In genomic region chr6:16761469-16762264, GRCh38 we compare ENCODE assay signal across 8 cellular contexts. TPM values are rescaled to one million over a fixed set of nuclear protein-coding genes. Genes with fewer than 3 reads are reported as not detected.
DNase-seq lines count a peak whose midpoint lies in the region; ATAC-seq and TF ChIP-seq lines count a peak whose summit lies in the region.

No MANE protein-coding gene starts in this region.

- H3K27ac Mint-ChIP-seq in CD8-positive, alpha-beta T cell: peak overlapping the region; percentile 99
- peak overlapping the region; percentile 99 for H3K27ac Mint-ChIP-seq in activated T-helper 2 cell treated with anti-CD3 and anti-CD28 coated beads, Interferon-gamma antibody, Interleukin-2, Interleukin-4, amounts not matched to agents 10 μg/mL and 5 μg/mL and 100 μg/mL, durations not matched to agents 14 hours and 24 hours and 36 hours
- no peak overlapping the region for H3K27ac Mint-ChIP-seq in nephron progenitor cell
- H3K27ac Mint-ChIP-seq in stimulated activated naive CD8-positive, alpha-beta T cell treated with anti-CD3 and anti-CD28 coated beads, Interleukin-15, Interleukin-2, amounts not matched to agents 100 ng/mL and 50 ng/mL, for 24 hours: peak overlapping the region; percentile 96

- peaks cover 17% of the 10 kb centered on the region for H3K36me3 Mint-ChIP-seq in CD8-positive, alpha-beta T cell
- H3K36me3 Mint-ChIP-seq in activated T-helper 2 cell treated with anti-CD3 and anti-CD28 coated beads, Interferon-gamma antibody, Interleukin-2, Interleukin-4, amounts not matched to agents 10 μg/mL and 5 μg/mL and 100 μg/mL, durations not matched to agents 14 hours and 24 hours and 36 hours (ENCODE audit: low read depth): peaks cover 21% of the 10 kb centered on the region
- H3K36me3 Mint-ChIP-seq in nephron progenitor cell (ENCODE audit: low read depth): no peaks in the 10 kb centered on the region
- H3K36me3 Mint-ChIP-seq in stimulated activated naive CD8-positive, alpha-beta T cell treated with anti-CD3 and anti-CD28 coated beads, Interleukin-15, Interleukin-2, amounts not matched to agents 100 ng/mL and 50 ng/mL, for 24 hours (ENCODE audit: low read depth): peaks cover 7% of the 10 kb centered on the region

- DNase-seq in CD8-positive, alpha-beta T cell: peak; percentile 72 to 91 (median 82)
- DNase-seq in Panc1 (ENCODE audit: low read depth, low spot score) (no peak), fibroblast of pulmonary artery (ENCODE audit: low read depth) (peak; percentile 92), nephron progenitor cell (peak; percentile 82)
- DNase-seq in activated T-helper 2 cell treated with anti-CD3 and anti-CD28 coated beads, Interferon-gamma antibody, Interleukin-2, Interleukin-4, amounts not matched to agents 10 μg/mL and 5 μg/mL and 100 μg/mL, durations not matched to agents 14 hours and 24 hours and 36 hours (ENCODE audit: low spot score): peak; percentile 83

- H3K4me1 Mint-ChIP-seq in CD8-positive, alpha-beta T cell (ENCODE audit: low read depth): peaks cover 61% of the 10 kb centered on the region
- H3K4me1 Mint-ChIP-seq in activated T-helper 2 cell treated with anti-CD3 and anti-CD28 coated beads, Interferon-gamma antibody, Interleukin-2, Interleukin-4, amounts not matched to agents 10 μg/mL and 5 μg/mL and 100 μg/mL, durations not matched to agents 14 hours and 24 hours and 36 hours (ENCODE audit: low read depth): peaks cover 62% of the 10 kb centered on the region
- H3K4me1 Mint-ChIP-seq in nephron progenitor cell: peaks cover 41% of the 10 kb centered on the region
- H3K4me1 Mint-ChIP-seq in stimulated activated naive CD8-positive, alpha-beta T cell treated with anti-CD3 and anti-CD28 coated beads, Interleukin-15, Interleukin-2, amounts not matched to agents 100 ng/mL and 50 ng/mL, for 24 hours (ENCODE audit: low read depth): peaks cover 73% of the 10 kb centered on the region

- H3K27me3 ChIP-seq in CD8-positive, alpha-beta T cell (ENCODE audit: insufficient read depth, low read length): no peaks in the 10 kb centered on the region
- no peaks in the 10 kb centered on the region for H3K27me3 ChIP-seq in Panc1 (ENCODE audit: control insufficient read depth, insufficient read depth, low read length)

- intact Hi-C loops in CD8-positive, alpha-beta T cell (cut with DNase I, micrococcal nuclease): loop anchor here (1.0 to 10.0 kb wide), 16 partner anchors 8 to 1514 kb away; partner anchors contain the start of genes NUP153 (in 2 of the 2), DEK (in 1 of the 2), FAM8A1 (in 1 of the 2) and JARID2 (in 1 of the 2)
- intact Hi-C loops in Panc1 (cut with micrococcal nuclease; ENCODE audit: unreplicated experiment): loop anchor here (5.0 to 10.0 kb wide), 5 partner anchors 34 to 427 kb away; no protein-coding TSS in a partner anchor
- intact Hi-C loops in activated T-helper 2 cell treated with anti-CD3 and anti-CD28 coated beads, Interferon-gamma antibody, Interleukin-2, Interleukin-4, amounts not matched to agents 10 μg/mL and 5 μg/mL and 100 μg/mL, durations not matched to agents 14 hours and 24 hours and 36 hours (cut with micrococcal nuclease): loop anchor here (1.0 to 10.0 kb wide), 12 partner anchors 31 to 439 kb away; no protein-coding TSS in a partner anchor

- POLR2A ChIA-PET in CD8-positive, alpha-beta T cell (lab: Charles Lee): interaction anchor here (0.6 to 3.1 kb wide), 18 partner anchors 10 to 581 kb away, joined by 3 to 23 read pairs (median 4); no protein-coding TSS in a partner anchor
- POLR2A ChIA-PET in Panc1 (lab: Charles Lee): interaction anchor here (0.5 to 1.9 kb wide), 5 partner anchors 13 to 151 kb away, joined by 3 to 16 read pairs (median 9); no protein-coding TSS in a partner anchor

- no peaks in the 10 kb centered on the region for H3K36me3 ChIP-seq in CD8-positive, alpha-beta T cell (ENCODE audit: insufficient read depth, low read length)
- H3K36me3 ChIP-seq in Panc1 (ENCODE audit: control insufficient read depth, insufficient read depth, low read length): peaks cover 4% of the 10 kb centered on the region

- H3K4me3 ChIP-seq in CD8-positive, alpha-beta T cell (ENCODE audit: low read depth, low read length): peak overlapping the region; percentile 79
- peak overlapping the region; percentile 94 to 95 for H3K4me3 ChIP-seq in Panc1 (ENCODE audit: low read depth in 2 of 2, low read length in 2 of 2)
- H3K4me3 ChIP-seq in fibroblast of pulmonary artery (replicated peaks; ENCODE audit: low read depth, low read length): peak overlapping the region; percentile 91

- TF ChIP-seq CTCF in CD8-positive, alpha-beta T cell (IDR thresholded peaks at IDR 0.05): no peak
- peak; percentile 56 for TF ChIP-seq CTCF in Panc1 (IDR thresholded peaks at IDR 0.05)
- TF ChIP-seq CTCF in fibroblast of pulmonary artery (IDR thresholded peaks at IDR 0.05; ENCODE audit: low read length, missing control alignments): no peak
- TF ChIP-seq CTCF in nephron progenitor cell (IDR thresholded peaks at IDR 0.05): no peak

- H3K4me1 ChIP-seq in CD8-positive, alpha-beta T cell (ENCODE audit: insufficient read depth, low read length): peaks cover 30% of the 10 kb centered on the region
- H3K4me1 ChIP-seq in Panc1 (ENCODE audit: control insufficient read depth, insufficient read depth, low read length): peaks cover 55% of the 10 kb centered on the region

- peak; percentile 56 for ATAC-seq in CD8-positive, alpha-beta T cell
- ATAC-seq in GM19351 (IDR thresholded peaks at IDR 0.05; ENCODE audit: unreplicated experiment) (peak; percentile 51), HG03469 (IDR thresholded peaks at IDR 0.05; ENCODE audit: unreplicated experiment) (peak; percentile 25), Panc1 (peak; percentile 72)

- no peaks in the 10 kb centered on the region for H3K27me3 Mint-ChIP-seq in CD8-positive, alpha-beta T cell (ENCODE audit: low read depth)
- no peaks in the 10 kb centered on the region for H3K27me3 Mint-ChIP-seq in activated T-helper 2 cell treated with anti-CD3 and anti-CD28 coated beads, Interferon-gamma antibody, Interleukin-2, Interleukin-4, amounts not matched to agents 10 μg/mL and 5 μg/mL and 100 μg/mL, durations not matched to agents 14 hours and 24 hours and 36 hours (ENCODE audit: low read depth)
- peaks cover 20% of the 10 kb centered on the region for H3K27me3 Mint-ChIP-seq in nephron progenitor cell (ENCODE audit: low read depth, poor library complexity)
- no peaks in the 10 kb centered on the region for H3K27me3 Mint-ChIP-seq in stimulated activated naive CD8-positive, alpha-beta T cell treated with anti-CD3 and anti-CD28 coated beads, Interleukin-15, Interleukin-2, amounts not matched to agents 100 ng/mL and 50 ng/mL, for 24 hours

- peak overlapping the region; percentile 97 for H3K4me3 Mint-ChIP-seq in CD8-positive, alpha-beta T cell
- peak overlapping the region; percentile 99 for H3K4me3 Mint-ChIP-seq in activated T-helper 2 cell treated with anti-CD3 and anti-CD28 coated beads, Interferon-gamma antibody, Interleukin-2, Interleukin-4, amounts not matched to agents 10 μg/mL and 5 μg/mL and 100 μg/mL, durations not matched to agents 14 hours and 24 hours and 36 hours (ENCODE audit: low read depth)
- peak overlapping the region; percentile 94 for H3K4me3 Mint-ChIP-seq in nephron progenitor cell
- H3K4me3 Mint-ChIP-seq in stimulated activated naive CD8-positive, alpha-beta T cell treated with anti-CD3 and anti-CD28 coated beads, Interleukin-15, Interleukin-2, amounts not matched to agents 100 ng/mL and 50 ng/mL, for 24 hours: peak overlapping the region; percentile 93

- no peaks in the 10 kb centered on the region for H3K9me3 ChIP-seq in CD8-positive, alpha-beta T cell (ENCODE audit: low read length)
- H3K9me3 ChIP-seq in Panc1 (ENCODE audit: control insufficient read depth, insufficient read depth, low read depth, low read length): no peaks in the 10 kb centered on the region

- H3K9me3 Mint-ChIP-seq in CD8-positive, alpha-beta T cell: no peaks in the 10 kb centered on the region
- no peaks in the 10 kb centered on the region for H3K9me3 Mint-ChIP-seq in activated T-helper 2 cell treated with anti-CD3 and anti-CD28 coated beads, Interferon-gamma antibody, Interleukin-2, Interleukin-4, amounts not matched to agents 10 μg/mL and 5 μg/mL and 100 μg/mL, durations not matched to agents 14 hours and 24 hours and 36 hours
- no peaks in the 10 kb centered on the region for H3K9me3 Mint-ChIP-seq in nephron progenitor cell
- no peaks in the 10 kb centered on the region for H3K9me3 Mint-ChIP-seq in stimulated activated naive CD8-positive, alpha-beta T cell treated with anti-CD3 and anti-CD28 coated beads, Interleukin-15, Interleukin-2, amounts not matched to agents 100 ng/mL and 50 ng/mL, for 24 hours

- in situ Hi-C loops in Panc1 (cut with HindIII; ENCODE audit: low pct_unique_long_range_greater_than_20kb, low sequenced_read_pairs): no loop called here

- BruUV-seq in Panc1 (replicated peaks; lab: Mats Ljungman, UMichigan): no TSS peak

- CTCF ChIA-PET in CD8-positive, alpha-beta T cell (lab: Charles Lee): interaction anchor here (0.7 to 4.1 kb wide), 10 partner anchors 10 to 440 kb away, joined by 3 to 29 read pairs (median 4); no protein-coding TSS in a partner anchor
- CTCF ChIA-PET in Panc1 (lab: Charles Lee): interaction anchor here (0.6 to 0.8 kb wide), 2 partner anchors 17 to 248 kb away, joined by 3 read pairs; no protein-coding TSS in a partner anchor

- H3K27ac ChIP-seq in CD8-positive, alpha-beta T cell (ENCODE audit: low read depth, low read length): peak overlapping the region; percentile 93
- peak overlapping the region; percentile 94 for H3K27ac ChIP-seq in Panc1 (ENCODE audit: low read length)

RNA-seq across cellular contexts. Expression of gene ATXN1, which starts 0.4 kb away (rescaled TPM):
- total RNA-seq in CD8-positive, alpha-beta T cell: 10 to 100 TPM; 73.3 to 81.1 TPM
- total RNA-seq in Panc1 (2021; ENCODE audit: unreplicated experiment): 67.1 TPM
- 30.3 TPM for polyA plus RNA-seq in Panc1 (2012; ENCODE audit: insufficient read length)
- total RNA-seq in activated T-helper 2 cell treated with anti-CD3 and anti-CD28 coated beads, Interferon-gamma antibody, Interleukin-2, Interleukin-4, amounts not matched to agents 10 μg/mL and 5 μg/mL and 100 μg/mL, durations not matched to agents 14 hours and 24 hours and 36 hours: 66.5 and 69.1 TPM in 2 replicates
